ENCODE assay signal across 27 cellular contexts in genomic region chrX:14022019-14022418, GRCh38. TPM values are rescaled to one million over a fixed set of nuclear protein-coding genes. Genes with fewer than 3 reads are reported as not detected.
DNase-seq lines count a peak whose midpoint lies in the region; ATAC-seq, FAIRE-seq and TF ChIP-seq lines count a peak whose summit lies in the region.
"Had no signal": no experiment of that assay in that cellular context is flagged by ENCODE, and none has a peak within 500 bp of the region (broad histone marks: within the 10 kb centered on the region; RNA-seq: fewer than 3 reads in every experiment).

No MANE protein-coding gene starts in this region.

- no peak overlapping the region for H3K9ac ChIP-seq in K562 (ENCODE audit: insufficient read depth in 1 of 2, low read depth in 2 of 2, low read length in 2 of 2)
- H3K9ac ChIP-seq: BLaER1 treated with 17β-estradiol and CSF1 and Interleukin-3, amounts not matched to agents 10 nM and 100 nM; GM23248 had no signal

- H3K4me3 ChIP-seq in K562 (no peak overlapping the region), pancreas (no peak overlapping the region)
- H3K4me3 ChIP-seq: A549; BLaER1 treated with 17β-estradiol and CSF1 and Interleukin-3, amounts not matched to agents 10 nM and 100 nM; GM12878; GM23248 had no signal

- no peak for ATAC-seq in K562
- ATAC-seq in pancreas, result no peak
- no peak for ATAC-seq in HG03520 (IDR thresholded peaks at IDR 0.05; ENCODE audit: unreplicated experiment)
- ATAC-seq: A549, GM12878 had no signal

- TF ChIP-seq RAD21 in K562 (CRISPR knock-in tag; conservative IDR thresholded peaks at IDR 0.05 in 1 of 2, IDR thresholded peaks at IDR 0.05 in 1 of 2), result no peak

- BruUV-seq in K562 (replicated peaks; lab: Mats Ljungman, UMichigan), result no TSS peak

- CTCF ChIA-PET in K562 (lab: Yijun Ruan, JAX; ENCODE audit: low intra/inter-chr PET ratio), result no interaction called here

- no peaks in the 10 kb centered on the region for H3K27me3 ChIP-seq in K562 (ENCODE audit: control insufficient read depth in 2 of 2, insufficient read depth in 2 of 2, low read length in 2 of 2)
- peaks cover 0 to 3% (median 0%) of the 10 kb centered on the region in 4 donors for H3K27me3 ChIP-seq in pancreas
- H3K27me3 ChIP-seq: BE2C had no signal

- H3K36me3 ChIP-seq in K562 (ENCODE audit: control insufficient read depth, insufficient read depth, low read length), result peaks cover 15% of the 10 kb centered on the region; the same call in 2 of the 3 replicates
- H3K36me3 ChIP-seq in pancreas, result peaks cover 0 to 12% (median 0%) of the 10 kb centered on the region in 3 donors
- H3K36me3 ChIP-seq: BE2C had no signal

- H2AFZ ChIP-seq in K562 (ENCODE audit: low read depth, low read length), result no peak overlapping the region
- H2AFZ ChIP-seq: GM23248 had no signal

- in situ Hi-C loops in K562 (cut with MboI), result no loop called here

- POLR2A ChIA-PET in K562 (lab: Yijun Ruan, JAX), result no interaction called here

- H3K27ac ChIP-seq in K562 (ENCODE audit: extremely low read depth, low read depth, low read length) (no peak overlapping the region), pancreas (no peak overlapping the region)
- H3K27ac ChIP-seq: A549; BLaER1 treated with 17β-estradiol and CSF1 and Interleukin-3, amounts not matched to agents 10 nM and 100 nM; GM23248 had no signal

- intact Hi-C loops in K562 (cut with micrococcal nuclease) (loop anchor here (10.0 kb wide), 1 partner anchor 97 kb away; no protein-coding TSS in a partner anchor), pancreas (cut with DNase I) (no loop called here)

- H4K20me1 ChIP-seq in K562 (replicated peaks; ENCODE audit: control insufficient read depth, insufficient read depth, low read length), result no peaks in the 10 kb centered on the region

- no peaks in the 10 kb centered on the region for H3K9me1 ChIP-seq in K562 (ENCODE audit: control insufficient read depth, insufficient read depth, low read length)

- H3K4me1 ChIP-seq in K562 (replicated peaks in 1 of 2; ENCODE audit: control insufficient read depth in 2 of 2, insufficient read depth in 2 of 2, low read length in 2 of 2) (peaks cover 1 to 4% of the 10 kb centered on the region in 2 experiments; a peak in 3 of 5 replicates), pancreas (peaks cover 0 to 4% (median 0%) of the 10 kb centered on the region in 3 donors)

- H3K9me3 ChIP-seq in K562 (replicated peaks; ENCODE audit: control insufficient read depth, insufficient read depth, low read depth, low read length) (0 out of 2 replicates have a peak, but pooled peaks cover 1% of the 10 kb centered on the region), pancreas (no peaks in the 10 kb centered on the region)
- H3K9me3 ChIP-seq: A549, BE2C had no signal

- no peak for DNase-seq in GM19239 (ENCODE audit: insufficient read length, low spot score)
- no peak for DNase-seq in K562 (ENCODE audit: extremely low read depth in 1 of 4, low spot score in 3 of 4)
- DNase-seq in fibroblast of gingiva (ENCODE audit: low read depth), result peak; percentile 17
- DNase-seq in pancreas, result no peak
- DNase-seq in NCI-H2029 treated with DMSO at 0.1 percent for 48 hours (lab: John Stamatoyannopoulos, UW), result no peak
- no peak for DNase-seq in NCI-H2171 treated with DMSO at 0.1 percent for 48 hours (lab: John Stamatoyannopoulos, UW)
- DNase-seq in NCI-H2227 treated with DMSO at 0.1 percent for 48 hours (lab: John Stamatoyannopoulos, UW), result no peak
- DNase-seq: 8988T; ACHN; AML-193; BE2C; CD4-positive, alpha-beta T cell; CD8-positive, alpha-beta memory T cell; DMS 273 treated with DMSO at 0.1 percent for 48 hours; DMS79; EL; GDM1; GM23248; H7; HCEC 1CT had no signal

- H3K4me2 ChIP-seq in K562 (ENCODE audit: insufficient read depth, low read length), result no peak overlapping the region
- H3K4me2 ChIP-seq: A549; BLaER1 treated with 17β-estradiol and CSF1 and Interleukin-3, amounts not matched to agents 10 nM and 100 nM had no signal

- peaks cover 11% of the 10 kb centered on the region for H3K79me2 ChIP-seq in K562 (ENCODE audit: control insufficient read depth, insufficient read depth, low read length)

- no peak for TF ChIP-seq POLR2A in K562 (conservative IDR thresholded peaks at IDR 0.05)

- TF ChIP-seq EP300 in K562 (IDR thresholded peaks at IDR 0.05; ENCODE audit: low read length), result no peak

- peak; percentile 31 for FAIRE-seq in GM19239 (lab: Jason Lieb, UNC)
- no peak for FAIRE-seq in K562 (lab: Jason Lieb, UNC)
- FAIRE-seq in pancreas (lab: Jason Lieb, UNC), result peak; percentile 96
- FAIRE-seq: A549, D721Med, GM12878, GM18507, H1 had no signal

- TF ChIP-seq CTCF in K562 (IDR thresholded peaks at IDR 0.05 in 2 of 3, conservative IDR thresholded peaks at IDR 0.05 in 1 of 3; ENCODE audit: insufficient read depth in 2 of 3, low read depth in 1 of 3, low read length in 3 of 3) (no peak), pancreas (IDR thresholded peaks at IDR 0.05) (no peak)

TF ChIP-seq in K562, 482 proteins besides CTCF, POLR2A, EP300 and RAD21:
- no peak for TF ChIP-seq TSHZ1 (CRISPR knock-in tag; IDR thresholded peaks at IDR 0.05)
- no peak for TF ChIP-seq ZNF311 (CRISPR knock-in tag; IDR thresholded peaks at IDR 0.05)
- peak; percentile 98 for TF ChIP-seq ZNF184 (CRISPR knock-in tag; IDR thresholded peaks at IDR 0.05)
- TF ChIP-seq ZBTB1 (CRISPR knock-in tag; IDR thresholded peaks at IDR 0.05; ENCODE audit: borderline replicate concordance, low read depth), result no peak
- TF ChIP-seq MEF2D (tag; conservative IDR thresholded peaks at IDR 0.05; ENCODE audit: low read depth), result no peak
- TF ChIP-seq RBM25 (IDR thresholded peaks at IDR 0.05; ENCODE audit: low read depth, low read length, severe bottlenecking), result peak; percentile 92
- no peak for TF ChIP-seq FOXA1 (IDR thresholded peaks at IDR 0.05; ENCODE audit: borderline replicate concordance)
- no peak for TF ChIP-seq THRAP3 (IDR thresholded peaks at IDR 0.05; ENCODE audit: borderline replicate concordance)
- 0 out of 3 replicates have a peak, but pooled peaks of 1 of the 2 experiments have one; percentile 47 for TF ChIP-seq CBX3 (IDR thresholded peaks at IDR 0.05; ENCODE audit: borderline replicate concordance in 1 of 2, low read length in 2 of 2)
- TF ChIP-seq HLTF (IDR thresholded peaks at IDR 0.05), result 0 out of 2 replicates have a peak, but pooled peaks have one; percentile 46
TF ChIP-seq in K562: peak in this region for 4.

RNA-seq across cellular contexts. Expression of gene GEMIN8, which starts 7.7 kb away (rescaled TPM):
- 10.6 and 14.7 TPM in 2 replicates for total RNA-seq in K562 (2011; cell fraction: chromatin; rRNA removed; ENCODE audit: low replicate concordance)
- 9.5 and 10.9 TPM in 2 replicates for total RNA-seq in K562 (2011; cell fraction: nucleolus; rRNA removed)
- total RNA-seq in K562 (2011; cell fraction: nucleoplasm; rRNA removed), result 8.4 and 10.3 TPM in 2 replicates
- total RNA-seq in K562 (2014; rRNA removed) (10.9 and 12.8 TPM in 2 replicates), K562 (2014; rRNA removed; fragmentation: Illumina TruSeq; extraction: Trizol) (12.1 and 13.5 TPM in 2 replicates), K562 (2015; rRNA removed; fragmentation: Illumina TruSeq; extraction: Trizol) (13.0 TPM in 2 replicates), K562 (2021) (13.7 and 15.0 TPM in 2 replicates), pancreas (10 to 100 TPM in 5 of 6 donors, 1 to 10 TPM in 1; 8.8 to 16.8 (median 11.1) TPM)
- polyA plus RNA-seq in K562 (2011; rRNA removed) (29.1 and 35.6 TPM in 2 replicates), K562 (2014; fragmentation: Illumina TruSeq; extraction: Trizol) (17.7 and 20.3 TPM in 2 replicates), K562 (2014; fragmentation: Nextera tagmentation; extraction: Ambion mirVana) (10 to 100 TPM; 16.9 to 23.8 TPM), K562 (2014; rRNA removed) (15.1 and 18.4 TPM in 2 replicates), pancreas (10 to 100 TPM; 17.8 to 24.4 TPM)
- 26.4 and 29.0 TPM in 2 replicates for polyA plus RNA-seq in K562 (2011; cell fraction: cytosol; rRNA removed)
- 42.5 and 45.2 TPM in 2 replicates for polyA plus RNA-seq in K562 (2011; cell fraction: nucleus; rRNA removed)
- polyA plus RNA-seq in K562 (2012), result 13.6 and 25.7 TPM in 2 replicates
- polyA minus RNA-seq in K562 (2011; rRNA and poly(A)+ RNA removed), result 26.0 and 26.4 TPM in 2 replicates
- polyA minus RNA-seq in K562 (2011; cell fraction: cytosol; rRNA and poly(A)+ RNA removed), result 8.1 and 13.3 TPM in 2 replicates
- polyA minus RNA-seq in K562 (2011; cell fraction: nucleus; rRNA and poly(A)+ RNA removed), result 11.2 and 13.4 TPM in 2 replicates
